Comparison of ENCODE assay signal across 21 cellular contexts in genomic region chr18:6203791-6204190, GRCh38.
DNase-seq lines count a peak whose midpoint lies in the region; ATAC-seq and TF ChIP-seq lines count a peak whose summit lies in the region.
"Had no signal": no experiment of that assay in that cellular context is flagged by ENCODE, and none has a peak within 500 bp of the region (broad histone marks: within the 10 kb centered on the region; RNA-seq: fewer than 3 reads in every experiment).

No MANE protein-coding gene starts in this region.

- H3K27me3 ChIP-seq in foreskin keratinocyte, result no peaks in the 10 kb centered on the region
- H3K27me3 ChIP-seq: gastroesophageal sphincter, testis had no signal

- peak; percentile 58 for DNase-seq in COR-L47 (lab: John Stamatoyannopoulos, UW)
- DNase-seq in DMS79 (lab: John Stamatoyannopoulos, UW), result peak; percentile 30
- DNase-seq in NCI-H345 (lab: John Stamatoyannopoulos, UW), result peak; percentile 91
- peak in 1 of 2 donors; percentile 9 for DNase-seq in foreskin keratinocyte
- DNase-seq in kidney glomerular epithelial cell (lab: John Stamatoyannopoulos, UW), result no peak
- no peak for DNase-seq in ecto neural progenitor cell (ENCODE audit: low spot score)
- DNase-seq: activated CD4-positive, CD25-positive, alpha-beta regulatory T cell; activated CD8-positive, alpha-beta T cell treated with anti-CD3 and anti-CD28 coated beads, Interleukin-2, amount 10 ng/mL, durations not matched to agents 7 days and 5 days; activated naive CD4-positive, alpha-beta T cell treated with Interleukin-2 at 50 U/mL for 16 hours; activated T-cell treated with anti-CD3 and anti-CD28 coated beads, Interleukin-2, amount 50 U/mL, for 1 hour; amygdala; H7; kidney; NCI-H1048; NCI-H226; occipital lobe; testis had no signal

- peak; percentile 49 for ATAC-seq in foreskin keratinocyte
- ATAC-seq in GM18870 (IDR thresholded peaks at IDR 0.05; ENCODE audit: unreplicated experiment), result no peak
- no peak for ATAC-seq in HG03460 (IDR thresholded peaks at IDR 0.05; ENCODE audit: unreplicated experiment)
- ATAC-seq: activated CD8-positive, alpha-beta T cell treated with anti-CD3 and anti-CD28 coated beads, Interleukin-2, amount 10 ng/mL, durations not matched to agents 7 days and 5 days; gastroesophageal sphincter had no signal

- no peak for TF ChIP-seq CTCF in foreskin keratinocyte (conservative IDR thresholded peaks at IDR 0.05)

- no peaks in the 10 kb centered on the region for H3K4me1 ChIP-seq in foreskin keratinocyte
- H3K4me1 ChIP-seq: gastroesophageal sphincter, testis had no signal

- H3K27ac ChIP-seq in foreskin keratinocyte, result no peak overlapping the region
- H3K27ac ChIP-seq: gastroesophageal sphincter, KMS-11, testis had no signal

Comparison
In these comparisons a context has a peak if more than half of its experiments do, and no peak if none do; other contexts are left out.
1. DNase-seq: peak in COR-L47 (single experiment), DMS79 (single experiment) and NCI-H345 (single experiment); none in kidney glomerular epithelial cell (single experiment) and ecto neural progenitor cell (single experiment).